ENCODE assay signal across 22 cellular contexts in genomic region chr6:155455766-155456165, GRCh38. TPM values are rescaled to one million over a fixed set of nuclear protein-coding genes. Genes with fewer than 3 reads are reported as not detected.
DNase-seq lines count a peak whose midpoint lies in the region; ATAC-seq, FAIRE-seq and TF ChIP-seq lines count a peak whose summit lies in the region.
"Had no signal": no experiment of that assay in that cellular context is flagged by ENCODE, and none has a peak within 500 bp of the region (broad histone marks: within the 10 kb centered on the region; RNA-seq: fewer than 3 reads in every experiment).

Gene NOX3, minus strand, starts transcription at chr6:155455839. Its CDS starts 39 bp downstream, at chr6:155455800.

- no peaks in the 10 kb centered on the region for H3K36me3 ChIP-seq in BLaER1 treated with 17β-estradiol and CSF1 and Interleukin-3, amounts not matched to agents 10 nM and 100 nM
- no peaks in the 10 kb centered on the region for H3K36me3 ChIP-seq in PC-3 (ENCODE audit: low read depth, low read length)
- H3K36me3 ChIP-seq: SJCRH30 had no signal

- CTCF ChIA-PET in PC-3 (lab: Charles Lee): no interaction called here

- H2AFZ ChIP-seq in PC-3 (ENCODE audit: low read length): no peak within 1 kb of the TSS
- H2AFZ ChIP-seq: PC-9 had no signal

- H3K9me2 ChIP-seq in PC-3 (replicated peaks; ENCODE audit: low read length): no peaks in the 10 kb centered on the region

- peak within 1 kb of the TSS in 3 of 11 experiments; percentile 24 to 42 (median 41); a peak in 5 of 22 replicates for H3K27ac ChIP-seq in BLaER1 treated with 17β-estradiol and CSF1 and Interleukin-3, amounts not matched to agents 10 nM and 100 nM
- no peak within 1 kb of the TSS for H3K27ac ChIP-seq in PC-3 (ENCODE audit: low read length)
- H3K27ac ChIP-seq: HL-60, PC-9, SJCRH30 had no signal

- no TSS peak for BruUV-seq in PC-3 (replicated peaks; lab: Mats Ljungman, UMichigan)

- no peaks in the 10 kb centered on the region for H3K27me3 ChIP-seq in BLaER1 treated with 17β-estradiol and CSF1 and Interleukin-3, amounts not matched to agents 10 nM and 100 nM
- no peaks in the 10 kb centered on the region for H3K27me3 ChIP-seq in PC-3 (ENCODE audit: low read length)
- H3K27me3 ChIP-seq: SJCRH30 had no signal

- H3K79me2 ChIP-seq in PC-3 (ENCODE audit: low read length): no peaks in the 10 kb centered on the region

- peak; percentile 54 for ATAC-seq in PC-3
- no peak for ATAC-seq in GM18858 (IDR thresholded peaks at IDR 0.05; ENCODE audit: unreplicated experiment)
- ATAC-seq in GM21717 (IDR thresholded peaks at IDR 0.05; ENCODE audit: unreplicated experiment): no peak

- DNase-seq in PC-3 (peak; percentile 12), kidney tubule cell (ENCODE audit: low spot score) (peak; percentile 38), NOMO-1 treated with dmso at 0.1 percent for 144 hours (lab: John Stamatoyannopoulos, UW; ENCODE audit: unreplicated experiment) (no peak)
- DNase-seq in activated naive CD4-positive, alpha-beta T cell (lab: John Stamatoyannopoulos, UW): no peak
- DNase-seq: CD4-positive, alpha-beta memory T cell; H9; Kasumi-1; NCI-H1417 treated with DMSO at 0.1 percent for 48 hours; NCI-H2029 treated with DMSO at 0.1 percent for 48 hours; NCI-H2227 treated with DMSO at 0.1 percent for 48 hours; NCI-H526 treated with DMSO at 0.1 percent for 48 hours; NK-92 treated with Interleukin-12 subunit alpha and Interleukin-12 subunit beta, amount 100 ng/mL, for 24 hours; PC-9; SJCRH30; T-helper 2 cell had no signal

- intact Hi-C loops in PC-3 (cut with micrococcal nuclease): no loop called here

- H3K4me1 ChIP-seq in BLaER1 treated with 17β-estradiol and CSF1 and Interleukin-3, amounts not matched to agents 10 nM and 100 nM: peaks cover 0 to 21% (median 12%) of the 10 kb centered on the region in 10 experiments; a peak in 17 of 20 replicates
- no peaks in the 10 kb centered on the region for H3K4me1 ChIP-seq in PC-3 (ENCODE audit: insufficient read depth, low read length)
- H3K4me1 ChIP-seq: SJCRH30 had no signal

- peak within 1 kb of the TSS in 9 of 11 experiments; percentile 23 to 77 (median 62); a peak in 16 of 22 replicates for H3K4me2 ChIP-seq in BLaER1 treated with 17β-estradiol and CSF1 and Interleukin-3, amounts not matched to agents 10 nM and 100 nM
- H3K4me2 ChIP-seq in PC-3 (ENCODE audit: low read length): no peak within 1 kb of the TSS
- H3K4me2 ChIP-seq: PC-9 had no signal

- H3K9ac ChIP-seq in BLaER1 treated with 17β-estradiol and CSF1 and Interleukin-3, amounts not matched to agents 10 nM and 100 nM: peak within 1 kb of the TSS in 1 of 11 experiments; percentile 18; a peak in 1 of 22 replicates
- no peak within 1 kb of the TSS for H3K9ac ChIP-seq in PC-3 (ENCODE audit: low read length)

- POLR2A ChIA-PET in PC-3 (lab: Charles Lee; ENCODE audit: unreplicated experiment): no interaction called here

- no peak within 1 kb of the TSS for H3K4me3 ChIP-seq in BLaER1 treated with 17β-estradiol and CSF1 and Interleukin-3, amounts not matched to agents 10 nM and 100 nM
- H3K4me3 ChIP-seq in PC-3 (ENCODE audit: low read length): no peak within 1 kb of the TSS
- H3K4me3 ChIP-seq: PC-9, SJCRH30 had no signal

- H3K9me3 ChIP-seq in BLaER1 treated with 17β-estradiol and CSF1 and Interleukin-3, amounts not matched to agents 10 nM and 100 nM (replicated peaks in 1 of 11): 0 out of 22 replicates have a peak, but pooled peaks cover 0 to 3% (median 0%) of the 10 kb centered on the region in 11 experiments
- no peaks in the 10 kb centered on the region for H3K9me3 ChIP-seq in PC-3 (ENCODE audit: low read length)
- H3K9me3 ChIP-seq: SJCRH30 had no signal

- H3F3A ChIP-seq in PC-3 (ENCODE audit: low read length, unreplicated experiment): no peaks in the 10 kb centered on the region

- no peaks in the 10 kb centered on the region for H4K20me1 ChIP-seq in BLaER1 treated with 17β-estradiol and CSF1 and Interleukin-3, amounts not matched to agents 10 nM and 100 nM
- H4K20me1 ChIP-seq in PC-3 (ENCODE audit: low read length): no peaks in the 10 kb centered on the region

- no peak for TF ChIP-seq CTCF in PC-3 (conservative IDR thresholded peaks at IDR 0.05; ENCODE audit: low read depth, low read length)

- FAIRE-seq in G401.6 (lab: Jason Lieb, UNC): peak; percentile 98
- FAIRE-seq: HTR-8/SVneo had no signal

RNA-seq across cellular contexts. Expression of gene NOX3, which starts in this region (rescaled TPM):
- total RNA-seq in PC-3 (2014; rRNA removed): not detected in 2 replicates
- total RNA-seq: B cell; CD4-positive, alpha-beta memory T cell; H9; PC-9; SJCRH30 had no signal

Comparison
In these comparisons a context has a peak if more than half of its experiments do, and no peak if none do; other contexts are left out.
1. Peak in DNase-seq and ATAC-seq in PC-3; RNA of the gene not detected or under 1 TPM.